Comparison of ENCODE assay signal across 28 cellular contexts in genomic region chrX:94389044-94389443, GRCh38.
A peak's percentile ranks its signal among the peaks of the same experiment; 100 is the strongest.
DNase-seq lines count a peak whose midpoint lies in the region; ATAC-seq and TF ChIP-seq lines count a peak whose summit lies in the region.
"Had no signal": no experiment of that assay in that cellular context is flagged by ENCODE, and none has a peak within 500 bp of the region (broad histone marks: within the 10 kb centered on the region; RNA-seq: fewer than 3 reads in every experiment).

No MANE protein-coding gene starts in this region.

- TF ChIP-seq CTCF in mucosa of descending colon (IDR thresholded peaks at IDR 0.05) (no peak), CD14-positive monocyte (IDR thresholded peaks at IDR 0.05) (no peak)

- no peaks in the 10 kb centered on the region for H3K9me3 ChIP-seq in mucosa of descending colon
- H3K9me3 ChIP-seq: A549, BE2C, Caco-2 had no signal

- no peaks in the 10 kb centered on the region for H3K36me3 Mint-ChIP-seq in CD14-positive monocyte
- H3K36me3 Mint-ChIP-seq: CD4-positive, alpha-beta memory T cell; CD4-positive, CD25-positive, alpha-beta regulatory T cell; CD8-positive, alpha-beta memory T cell; CD8-positive, alpha-beta T cell had no signal

- DNase-seq in mucosa of descending colon (no peak), CD14-positive monocyte (ENCODE audit: low spot score) (no peak)
- DNase-seq: 8988T; ACHN; AML-193; BE2C; C1 segment of cervical spinal cord; Caco-2; Calu3; CD4-positive, alpha-beta memory T cell; CD4-positive, alpha-beta T cell; CD4-positive, CD25-positive, alpha-beta regulatory T cell; CD8-positive, alpha-beta memory T cell; CD8-positive, alpha-beta T cell; COR-L47; DMS 273 treated with DMSO at 0.1 percent for 48 hours; DMS153; DMS53; DMS79; DMS79 treated with DMSO at 0.1 percent for 48 hours; DND-41; EL had no signal

- no peaks in the 10 kb centered on the region for H3K36me3 ChIP-seq in mucosa of descending colon (ENCODE audit: low read depth)
- H3K36me3 ChIP-seq: BE2C; BLaER1; BLaER1 treated with 17β-estradiol and CSF1 and Interleukin-3, amounts not matched to agents 10 nM and 100 nM had no signal

- H3K27ac Mint-ChIP-seq in CD14-positive monocyte: no peak overlapping the region
- H3K27ac Mint-ChIP-seq: B cell; CD4-positive, alpha-beta memory T cell; CD4-positive, alpha-beta T cell; CD4-positive, CD25-positive, alpha-beta regulatory T cell; CD8-positive, alpha-beta memory T cell; CD8-positive, alpha-beta T cell had no signal

- H3K4me1 ChIP-seq in mucosa of descending colon (ENCODE audit: low read depth): no peaks in the 10 kb centered on the region
- H3K4me1 ChIP-seq: A549, BE2C, BLaER1, Caco-2 had no signal

- H3K9me3 Mint-ChIP-seq in CD14-positive monocyte: peaks cover 0 to 7% (median 4%) of the 10 kb centered on the region in 7 donors
- H3K9me3 Mint-ChIP-seq: CD4-positive, alpha-beta T cell had no signal

- no peak overlapping the region for H3K4me3 Mint-ChIP-seq in CD14-positive monocyte
- H3K4me3 Mint-ChIP-seq: B cell; CD4-positive, alpha-beta memory T cell; CD4-positive, alpha-beta T cell; CD4-positive, CD25-positive, alpha-beta regulatory T cell; CD8-positive, alpha-beta memory T cell; CD8-positive, alpha-beta T cell had no signal

- ATAC-seq in GM19395 (IDR thresholded peaks at IDR 0.05; ENCODE audit: unreplicated experiment): peak; percentile 55
- ATAC-seq in HG03378 (IDR thresholded peaks at IDR 0.05; ENCODE audit: unreplicated experiment): peak; percentile 53
- ATAC-seq in mucosa of descending colon: no peak
- ATAC-seq: A549; CD8-positive, alpha-beta T cell had no signal

- no peak overlapping the region for H3K4me3 ChIP-seq in mucosa of descending colon
- H3K4me3 ChIP-seq: A549; BLaER1; BLaER1 treated with 17β-estradiol and CSF1 and Interleukin-3, amounts not matched to agents 10 nM and 100 nM had no signal

- intact Hi-C loops in mucosa of descending colon (cut with DNase I, micrococcal nuclease) (no loop called here), CD14-positive monocyte (cut with micrococcal nuclease) (no loop called here)

- no peaks in the 10 kb centered on the region for H3K4me1 Mint-ChIP-seq in CD14-positive monocyte
- H3K4me1 Mint-ChIP-seq: B cell; CD4-positive, alpha-beta memory T cell; CD4-positive, CD25-positive, alpha-beta regulatory T cell; CD8-positive, alpha-beta memory T cell had no signal

- H3K27me3 Mint-ChIP-seq in CD14-positive monocyte (ENCODE audit: low read depth in 3 of 3): no peaks in the 10 kb centered on the region
- H3K27me3 Mint-ChIP-seq: B cell; CD4-positive, alpha-beta memory T cell; CD4-positive, alpha-beta T cell; CD4-positive, CD25-positive, alpha-beta regulatory T cell; CD8-positive, alpha-beta memory T cell had no signal
